ENCODE assay signal across 7 cellular contexts in the genomic region with DNA sequence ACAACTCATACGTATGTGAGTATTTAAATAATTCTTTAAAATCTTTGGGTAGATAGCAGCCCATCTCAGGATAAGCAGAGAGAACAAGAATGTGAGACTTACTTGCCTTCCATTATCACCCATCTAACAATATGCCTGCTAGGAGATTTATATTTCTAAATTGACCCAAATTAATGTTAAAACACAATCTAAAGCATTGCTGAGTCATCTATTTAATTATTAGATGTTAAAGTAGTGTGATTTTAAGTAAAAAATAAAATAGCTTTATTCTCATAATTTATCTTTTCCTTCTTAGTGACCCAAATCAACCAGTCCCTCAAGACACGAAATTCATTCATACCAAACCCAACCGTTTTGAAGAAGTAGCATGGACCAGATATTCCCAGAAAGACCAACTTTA.
"Had no signal": no experiment of that assay in that cellular context is flagged by ENCODE, and none has a peak within 500 bp of the region (broad histone marks: within the 10 kb centered on the region; RNA-seq: fewer than 3 reads in every experiment).

No MANE protein-coding gene starts in this region.

- H2AFZ ChIP-seq: GM23338 had no signal

- H3K9ac ChIP-seq: KMS-11 had no signal

- H3K4me2 ChIP-seq: GM23338, KMS-11 had no signal

- DNase-seq: H9, HCEC 1CT, KBM-7 had no signal

- H3K27ac ChIP-seq: KMS-11 had no signal

- ATAC-seq: GM23338 had no signal

- FAIRE-seq: H1, HTR-8/SVneo had no signal

- H3K4me3 ChIP-seq: GM23338 had no signal
